20 cellular contexts compared by ENCODE assay signal in the genomic region with DNA sequence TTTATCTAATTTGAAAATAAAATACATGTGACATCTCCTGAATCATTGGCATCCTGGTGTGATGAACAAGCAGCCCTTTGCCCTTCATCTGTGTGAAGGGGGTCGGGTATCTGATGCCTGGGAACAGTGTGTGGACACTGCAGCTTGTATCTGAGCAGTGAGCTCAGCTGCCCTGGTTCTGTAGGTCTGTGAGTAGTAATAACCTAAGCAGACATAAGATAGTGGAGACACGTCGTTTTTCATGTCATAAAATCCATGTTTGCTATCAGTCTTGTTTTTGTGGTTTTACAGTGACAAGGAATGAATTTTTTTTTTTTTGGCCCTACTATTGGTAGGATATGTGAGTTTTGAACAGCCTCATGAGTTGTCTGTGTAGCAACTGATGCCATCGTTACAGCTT.
DNase-seq lines count a peak whose midpoint lies in the region; ATAC-seq and TF ChIP-seq lines count a peak whose summit lies in the region.
"Had no signal": no experiment of that assay in that cellular context is flagged by ENCODE, and none has a peak within 500 bp of the region (broad histone marks: within the 10 kb centered on the region; RNA-seq: fewer than 3 reads in every experiment).

No MANE protein-coding gene starts in this region.

- H3K9me3 Mint-ChIP-seq in natural killer cell: no peaks in the 10 kb centered on the region
- H3K9me3 Mint-ChIP-seq in natural killer cell treated with Interleukin-12 subunit alpha and Interleukin-12 subunit beta and Interleukin-15 and Interleukin-18, amount 100 ng/mL, for 72 hours: no peaks in the 10 kb centered on the region
- H3K9me3 Mint-ChIP-seq in WTC11: no peaks in the 10 kb centered on the region
- H3K9me3 Mint-ChIP-seq: HFFc6 had no signal

- POLR2A ChIA-PET in WTC11 (lab: Charles Lee): interaction anchor here (0.6 to 0.7 kb wide), 2 partner anchors 51 to 75 kb away, joined by 4 to 5 read pairs; no protein-coding TSS in a partner anchor

- 84% methylated on average over 4 of the region's 4 CpGs for WGBS in right cardiac atrium

- no peak for DNase-seq in natural killer cell
- no peak for DNase-seq in natural killer cell treated with Interleukin-12 subunit alpha and Interleukin-12 subunit beta and Interleukin-15 and Interleukin-18, amount 100 ng/mL, for 72 hours (ENCODE audit: low spot score)
- no peak for DNase-seq in WTC11 (ENCODE audit: low spot score)
- DNase-seq in erythroblast (lab: John Stamatoyannopoulos, UW): peak; percentile 28 to 51
- no peak for DNase-seq in left cardiac atrium
- no peak for DNase-seq in GF-D8 (lab: John Stamatoyannopoulos, UW)
- DNase-seq in right cardiac atrium: no peak
- DNase-seq: C1 segment of cervical spinal cord, HFFc6, NCI-H1048, NCI-H1436, NCI-H2029 treated with DMSO at 0.1 percent for 48 hours, NCI-H2171, NCI-H446 treated with DMSO at 0.1 percent for 48 hours, NCI-H748 treated with DMSO at 0.1 percent for 48 hours, SHP77 had no signal

- H3K27me3 Mint-ChIP-seq in natural killer cell (ENCODE audit: low read depth in 2 of 2): no peaks in the 10 kb centered on the region
- H3K27me3 Mint-ChIP-seq in natural killer cell treated with Interleukin-12 subunit alpha and Interleukin-12 subunit beta and Interleukin-15 and Interleukin-18, amount 100 ng/mL, for 72 hours: no peaks in the 10 kb centered on the region
- H3K27me3 Mint-ChIP-seq in WTC11 (ENCODE audit: low read depth): no peaks in the 10 kb centered on the region

- no peaks in the 10 kb centered on the region for H3K9me3 ChIP-seq in right cardiac atrium (ENCODE audit: control insufficient read depth, low read length)
- H3K9me3 ChIP-seq: A549 had no signal

- H3K36me3 Mint-ChIP-seq in natural killer cell: peaks cover 5% of the 10 kb centered on the region
- peaks cover 6% of the 10 kb centered on the region for H3K36me3 Mint-ChIP-seq in natural killer cell treated with Interleukin-12 subunit alpha and Interleukin-12 subunit beta and Interleukin-15 and Interleukin-18, amount 100 ng/mL, for 72 hours
- peaks cover 11% of the 10 kb centered on the region for H3K36me3 Mint-ChIP-seq in WTC11

- intact Hi-C loops in natural killer cell (cut with micrococcal nuclease): no loop called here
- intact Hi-C loops in left cardiac atrium (cut with DNase I): no loop called here
- intact Hi-C loops in right cardiac atrium (cut with DNase I): no loop called here

- peaks cover 41% of the 10 kb centered on the region in 2 donors for H3K4me1 Mint-ChIP-seq in natural killer cell
- H3K4me1 Mint-ChIP-seq in natural killer cell treated with Interleukin-12 subunit alpha and Interleukin-12 subunit beta and Interleukin-15 and Interleukin-18, amount 100 ng/mL, for 72 hours (ENCODE audit: low read depth in 2 of 2): peaks cover 41 to 45% of the 10 kb centered on the region in 2 donors
- peaks cover 76% of the 10 kb centered on the region for H3K4me1 Mint-ChIP-seq in WTC11

- no peak for TF ChIP-seq POLR2A in erythroblast (IDR thresholded peaks at IDR 0.05; ENCODE audit: low read length)

- ATAC-seq in natural killer cell (no peak), WTC11 (no peak), left cardiac atrium (no peak), right cardiac atrium (no peak)
- ATAC-seq in natural killer cell treated with Interleukin-12 subunit alpha and Interleukin-12 subunit beta and Interleukin-15 and Interleukin-18, amount 100 ng/mL, for 72 hours: no peak
- ATAC-seq: A549, HepG2 had no signal

- H3K27ac ChIP-seq in right cardiac atrium (ENCODE audit: low read length): no peak overlapping the region
- H3K27ac ChIP-seq: A549, KMS-11, SK-N-MC had no signal

- H3K4me1 ChIP-seq in right cardiac atrium (ENCODE audit: control insufficient read depth, insufficient read depth, low read length): peaks cover 7% of the 10 kb centered on the region
- H3K4me1 ChIP-seq: A549 had no signal

- H3K4me3 Mint-ChIP-seq in natural killer cell (no peak overlapping the region), WTC11 (no peak overlapping the region)
- H3K4me3 Mint-ChIP-seq in natural killer cell treated with Interleukin-12 subunit alpha and Interleukin-12 subunit beta and Interleukin-15 and Interleukin-18, amount 100 ng/mL, for 72 hours: no peak overlapping the region
- H3K4me3 Mint-ChIP-seq: HFFc6 had no signal

- TF ChIP-seq CTCF in natural killer cell (IDR thresholded peaks at IDR 0.05): no peak
- TF ChIP-seq CTCF in WTC11 (IDR thresholded peaks at IDR 0.05): no peak

- H3K27ac Mint-ChIP-seq in natural killer cell: peak overlapping the region; percentile 17 to 38
- peak overlapping the region in 1 of 2 donors; percentile 70 for H3K27ac Mint-ChIP-seq in natural killer cell treated with Interleukin-12 subunit alpha and Interleukin-12 subunit beta and Interleukin-15 and Interleukin-18, amount 100 ng/mL, for 72 hours
- H3K27ac Mint-ChIP-seq in WTC11: peak overlapping the region; percentile 9; the same call in 1 of the 2 replicates
- H3K27ac Mint-ChIP-seq: HFFc6 had no signal

- no peaks in the 10 kb centered on the region for H3K27me3 ChIP-seq in right cardiac atrium (ENCODE audit: control insufficient read depth, insufficient read depth)

- no peak overlapping the region for H3K4me3 ChIP-seq in right cardiac atrium (ENCODE audit: low read length)
- H3K4me3 ChIP-seq: A549, SK-N-MC had no signal

- CTCF ChIA-PET in WTC11 (lab: Charles Lee): no interaction called here

TF ChIP-seq in WTC11, 78 proteins besides CTCF, POLR2A, EP300 and RAD21:
- TF ChIP-seq ZNF121 (CRISPR knock-in tag; IDR thresholded peaks at IDR 0.05) (no peak), ZSCAN18 (CRISPR knock-in tag; IDR thresholded peaks at IDR 0.05) (no peak), PRRX2 (CRISPR knock-in tag; IDR thresholded peaks at IDR 0.05) (no peak), JUN (CRISPR knock-in tag; IDR thresholded peaks at IDR 0.05) (no peak)

Comparison
In these comparisons a context has a peak if more than half of its experiments do, and no peak if none do; other contexts are left out.
1. DNase-seq: peak in erythroblast (2 of 2); none in natural killer cell (single experiment), natural killer cell treated with Interleukin-12 subunit alpha and Interleukin-12 subunit beta and Interleukin-15 and Interleukin-18, amount 100 ng/mL, for 72 hours (single experiment), WTC11 (single experiment), left cardiac atrium (single experiment), GF-D8 (single experiment) and right cardiac atrium (0 of 3).